ENCODE assay signal across 9 cellular contexts in the genomic region with DNA sequence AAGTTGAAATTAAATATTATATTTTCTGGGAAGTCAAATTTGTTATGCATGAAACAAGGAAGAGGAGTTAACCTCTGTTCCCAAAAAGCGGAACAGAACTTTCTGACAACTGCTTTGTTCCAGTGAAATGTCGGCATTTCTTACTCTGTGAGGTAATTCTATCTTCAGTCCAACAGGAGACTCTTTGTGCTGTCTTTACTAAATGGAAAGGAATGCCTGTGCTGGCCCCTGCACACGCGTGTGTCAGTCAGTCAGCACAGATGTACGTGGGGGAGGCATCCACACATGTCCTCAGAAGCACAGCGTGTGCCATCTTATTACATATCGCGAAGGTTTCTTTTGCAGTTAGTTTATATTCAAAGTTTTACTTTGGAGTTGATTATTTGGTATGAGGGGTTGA. TPM values are rescaled to one million over a fixed set of nuclear protein-coding genes. Genes with fewer than 3 reads are reported as not detected.
A peak's percentile ranks its signal among the peaks of the same experiment; 100 is the strongest.
DNase-seq lines count a peak whose midpoint lies in the region; ATAC-seq and TF ChIP-seq lines count a peak whose summit lies in the region.
"Had no signal": no experiment of that assay in that cellular context is flagged by ENCODE, and none has a peak within 500 bp of the region (broad histone marks: within the 10 kb centered on the region; RNA-seq: fewer than 3 reads in every experiment).

No MANE protein-coding gene starts in this region.

- intact Hi-C loops in right lobe of liver (cut with DNase I) (loop anchor here in 1 of 2 donors (10.0 kb wide), 2 partner anchors 155 to 175 kb away; no protein-coding TSS in a partner anchor), thyroid gland (cut with DNase I) (loop anchor here (10.0 kb wide), 1 partner anchor 425 kb away; no protein-coding TSS in a partner anchor)

- whole genome bisulfite sequencing in right lobe of liver (ENCODE audit: insufficient coverage, low coverage, low lambda C conversion rate, missing lambda C conversion rate): 14% methylated on average over 8 of the region's 8 CpGs
- WGBS in thyroid gland, 2 donors: 72 to 78% methylated on average over 8 of the region's 8 CpGs

- TF ChIP-seq POLR2A in right lobe of liver (IDR thresholded peaks at IDR 0.05): no peak
- no peak for TF ChIP-seq POLR2A in thyroid gland (IDR thresholded peaks at IDR 0.05)

- ATAC-seq in right lobe of liver: peak in 3 of 4 donors; percentile 4 to 33 (median 7)
- no peak for ATAC-seq in HG02678 (IDR thresholded peaks at IDR 0.05; ENCODE audit: unreplicated experiment)

- H3K27ac ChIP-seq in right lobe of liver (peak overlapping the region; percentile 68 to 82 (median 82)), thyroid gland (peak overlapping the region; percentile 40 to 80 (median 59))

- H3K4me1 ChIP-seq in right lobe of liver (peaks cover 0 to 15% (median 5%) of the 10 kb centered on the region in 4 donors), thyroid gland (peaks cover 38 to 54% of the 10 kb centered on the region in 2 donors)

- TF ChIP-seq CTCF in right lobe of liver (IDR thresholded peaks at IDR 0.05) (peak in 1 of 4 donors; percentile 3), thyroid gland (IDR thresholded peaks at IDR 0.05) (peak in 1 of 6 experiments; percentile 13)

- H3K27me3 ChIP-seq in right lobe of liver (no peaks in the 10 kb centered on the region), thyroid gland (no peaks in the 10 kb centered on the region)

- DNase-seq in LHCN-M2 (ENCODE audit: low read depth): peak; percentile 93
- peak; percentile 74 for DNase-seq in dedifferentiated amniotic fluid mesenchymal stem cell (ENCODE audit: extremely low spot score)
- no peak for DNase-seq in right lobe of liver
- DNase-seq in thyroid gland: no peak
- no peak for DNase-seq in activated CD4-positive, alpha-beta T cell treated with anti-CD3 and anti-CD28 coated beads, Interleukin-2, amount 50 U/mL, for 1 hour
- DNase-seq in stimulated activated naive CD4-positive, alpha-beta T cell (lab: John Stamatoyannopoulos, UW): no peak
- DNase-seq in NCI-H526 (lab: John Stamatoyannopoulos, UW): no peak
- DNase-seq: NCI-H2171 had no signal

- H3K36me3 ChIP-seq in right lobe of liver: peaks cover 0 to 35% (median 22%) of the 10 kb centered on the region in 4 donors
- peaks cover 10% of the 10 kb centered on the region in 2 donors for H3K36me3 ChIP-seq in thyroid gland

- H3K4me3 ChIP-seq in right lobe of liver (peak overlapping the region; percentile 8 to 64 (median 61)), thyroid gland (replicated peaks in 1 of 3) (peak overlapping the region in 1 of 3 donors; percentile 40)

- H3K9me3 ChIP-seq in right lobe of liver (no peaks in the 10 kb centered on the region), thyroid gland (no peaks in the 10 kb centered on the region)

RNA-seq across cellular contexts. Expression of gene NET1, which starts 37.5 kb away (rescaled TPM):
- total RNA-seq in LHCN-M2 (2014; rRNA removed) (43.2 and 56.2 TPM in 2 replicates), right lobe of liver (10 to 100 TPM; 23.0 to 64.5 (median 38.5) TPM), thyroid gland (100 to 1,000 TPM in 2 of 4 donors, 10 to 100 TPM in 2; 50.9 to 151 (median 112) TPM)
- polyA plus RNA-seq in LHCN-M2 (2012): 9.4 TPM

RNA-seq across cellular contexts. Expression of gene TUBAL3, which starts 45.2 kb away (rescaled TPM):
- total RNA-seq in LHCN-M2 (2014; rRNA removed) (not detected in 2 replicates), right lobe of liver (not detected), thyroid gland (1 to 10 TPM in 1 of 4 donors, under 1 TPM in 1, not detected in 2; 0.33 to 1.1 TPM)
- polyA plus RNA-seq in LHCN-M2 (2012): not detected

RNA-seq across cellular contexts. Expression of gene CALML5, which starts 49.5 kb away (rescaled TPM):
- total RNA-seq in LHCN-M2 (2014; rRNA removed) (not detected in 2 replicates), right lobe of liver (not detected), thyroid gland (not detected)
- not detected for polyA plus RNA-seq in LHCN-M2 (2012)

Comparison
In these comparisons a context has a peak if more than half of its experiments do, and no peak if none do; other contexts are left out.
1. DNase-seq: peak in LHCN-M2 (single experiment) and dedifferentiated amniotic fluid mesenchymal stem cell (single experiment); none in right lobe of liver (0 of 3), thyroid gland (0 of 2), activated CD4-positive, alpha-beta T cell treated with anti-CD3 and anti-CD28 coated beads, Interleukin-2, amount 50 U/mL, for 1 hour (single experiment), stimulated activated naive CD4-positive, alpha-beta T cell (0 of 6) and NCI-H526 (0 of 2).